1 cellular context compared by ENCODE assay signal in the genomic region with DNA sequence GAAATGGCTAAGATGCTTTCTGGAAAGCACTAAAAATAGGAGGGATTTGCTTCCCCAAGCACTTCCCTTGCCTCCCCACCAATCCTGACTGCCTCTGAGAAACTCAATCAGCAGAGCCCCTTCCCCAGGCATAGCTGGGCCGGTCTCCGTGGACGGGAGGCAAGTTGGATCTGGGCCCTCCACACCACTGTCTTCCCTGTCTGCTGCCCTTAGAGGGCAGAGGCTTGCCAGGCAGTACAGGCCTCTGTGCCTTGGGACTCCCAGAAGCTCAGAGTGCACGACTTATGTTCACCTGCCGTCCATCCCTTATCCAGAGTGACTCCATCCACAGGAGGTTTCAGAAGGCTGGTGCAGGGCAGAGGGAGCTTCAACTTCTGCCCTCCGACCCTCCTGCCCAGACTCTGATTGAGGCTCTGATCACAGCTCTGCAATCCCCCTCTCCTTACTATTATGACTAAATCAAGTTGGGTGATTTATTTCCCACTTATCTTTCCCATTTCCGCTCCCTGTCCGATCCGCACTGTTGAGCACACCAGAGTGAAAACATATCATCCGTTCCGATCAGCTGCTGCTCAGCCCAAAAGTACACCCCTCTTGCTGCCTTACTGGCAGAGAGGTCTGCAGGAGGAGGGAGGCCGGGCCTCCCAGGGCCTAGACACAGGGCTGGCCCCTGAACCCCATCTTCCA.
TF ChIP-seq lines count a peak whose summit lies in the region.

No MANE protein-coding gene starts in this region.

TF ChIP-seq in SK-N-SH treated with all-trans-retinoic acid at 6 μM for 48 hours, 23 proteins besides CTCF, POLR2A, EP300 and RAD21 (continued from another document):
- TF ChIP-seq ZNF565 (CRISPR knock-in tag; conservative IDR thresholded peaks at IDR 0.05; ENCODE audit: low read depth) (no peak), GLIS3 (CRISPR knock-in tag; IDR thresholded peaks at IDR 0.05) (no peak), BACH2 (CRISPR knock-in tag; IDR thresholded peaks at IDR 0.05; ENCODE audit: borderline replicate concordance) (no peak), ZFP3 (CRISPR knock-in tag; IDR thresholded peaks at IDR 0.05) (no peak), ZNF8 (CRISPR knock-in tag; IDR thresholded peaks at IDR 0.05) (no peak), RARB (CRISPR knock-in tag; IDR thresholded peaks at IDR 0.05) (no peak), ISL1 (CRISPR knock-in tag; IDR thresholded peaks at IDR 0.05) (no peak), ZFP30 (CRISPR knock-in tag; IDR thresholded peaks at IDR 0.05) (no peak)
- TF ChIP-seq, protein P1, sequence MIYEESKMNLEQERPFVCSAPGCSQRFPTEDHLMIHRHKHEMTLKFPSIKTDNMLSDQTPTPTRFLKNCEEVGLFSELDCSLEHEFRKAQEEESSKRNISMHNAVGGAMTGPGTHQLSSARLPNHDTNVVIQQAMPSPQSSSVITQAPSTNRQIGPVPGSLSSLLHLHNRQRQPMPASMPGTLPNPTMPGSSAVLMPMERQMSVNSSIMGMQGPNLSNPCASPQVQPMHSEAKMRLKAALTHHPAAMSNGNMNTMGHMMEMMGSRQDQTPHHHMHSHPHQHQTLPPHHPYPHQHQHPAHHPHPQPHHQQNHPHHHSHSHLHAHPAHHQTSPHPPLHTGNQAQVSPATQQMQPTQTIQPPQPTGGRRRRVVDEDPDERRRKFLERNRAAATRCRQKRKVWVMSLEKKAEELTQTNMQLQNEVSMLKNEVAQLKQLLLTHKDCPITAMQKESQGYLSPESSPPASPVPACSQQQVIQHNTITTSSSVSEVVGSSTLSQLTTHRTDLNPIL (CRISPR knock-in tag; IDR thresholded peaks at IDR 0.05; ENCODE audit: low read depth), result no peak
- TF ChIP-seq, protein P2, sequence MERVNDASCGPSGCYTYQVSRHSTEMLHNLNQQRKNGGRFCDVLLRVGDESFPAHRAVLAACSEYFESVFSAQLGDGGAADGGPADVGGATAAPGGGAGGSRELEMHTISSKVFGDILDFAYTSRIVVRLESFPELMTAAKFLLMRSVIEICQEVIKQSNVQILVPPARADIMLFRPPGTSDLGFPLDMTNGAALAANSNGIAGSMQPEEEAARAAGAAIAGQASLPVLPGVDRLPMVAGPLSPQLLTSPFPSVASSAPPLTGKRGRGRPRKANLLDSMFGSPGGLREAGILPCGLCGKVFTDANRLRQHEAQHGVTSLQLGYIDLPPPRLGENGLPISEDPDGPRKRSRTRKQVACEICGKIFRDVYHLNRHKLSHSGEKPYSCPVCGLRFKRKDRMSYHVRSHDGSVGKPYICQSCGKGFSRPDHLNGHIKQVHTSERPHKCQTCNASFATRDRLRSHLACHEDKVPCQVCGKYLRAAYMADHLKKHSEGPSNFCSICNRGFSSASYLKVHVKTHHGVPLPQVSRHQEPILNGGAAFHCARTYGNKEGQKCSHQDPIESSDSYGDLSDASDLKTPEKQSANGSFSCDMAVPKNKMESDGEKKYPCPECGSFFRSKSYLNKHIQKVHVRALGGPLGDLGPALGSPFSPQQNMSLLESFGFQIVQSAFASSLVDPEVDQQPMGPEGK (CRISPR knock-in tag; IDR thresholded peaks at IDR 0.05; ENCODE audit: borderline replicate concordance), result no peak
- TF ChIP-seq, protein P3, sequence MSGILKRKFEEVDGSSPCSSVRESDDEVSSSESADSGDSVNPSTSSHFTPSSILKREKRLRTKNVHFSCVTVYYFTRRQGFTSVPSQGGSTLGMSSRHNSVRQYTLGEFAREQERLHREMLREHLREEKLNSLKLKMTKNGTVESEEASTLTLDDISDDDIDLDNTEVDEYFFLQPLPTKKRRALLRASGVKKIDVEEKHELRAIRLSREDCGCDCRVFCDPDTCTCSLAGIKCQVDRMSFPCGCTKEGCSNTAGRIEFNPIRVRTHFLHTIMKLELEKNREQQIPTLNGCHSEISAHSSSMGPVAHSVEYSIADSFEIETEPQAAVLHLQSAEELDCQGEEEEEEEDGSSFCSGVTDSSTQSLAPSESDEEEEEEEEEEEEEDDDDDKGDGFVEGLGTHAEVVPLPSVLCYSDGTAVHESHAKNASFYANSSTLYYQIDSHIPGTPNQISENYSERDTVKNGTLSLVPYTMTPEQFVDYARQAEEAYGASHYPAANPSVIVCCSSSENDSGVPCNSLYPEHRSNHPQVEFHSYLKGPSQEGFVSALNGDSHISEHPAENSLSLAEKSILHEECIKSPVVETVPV (CRISPR knock-in tag; IDR thresholded peaks at IDR 0.05), result no peak
- TF ChIP-seq, protein P4, sequence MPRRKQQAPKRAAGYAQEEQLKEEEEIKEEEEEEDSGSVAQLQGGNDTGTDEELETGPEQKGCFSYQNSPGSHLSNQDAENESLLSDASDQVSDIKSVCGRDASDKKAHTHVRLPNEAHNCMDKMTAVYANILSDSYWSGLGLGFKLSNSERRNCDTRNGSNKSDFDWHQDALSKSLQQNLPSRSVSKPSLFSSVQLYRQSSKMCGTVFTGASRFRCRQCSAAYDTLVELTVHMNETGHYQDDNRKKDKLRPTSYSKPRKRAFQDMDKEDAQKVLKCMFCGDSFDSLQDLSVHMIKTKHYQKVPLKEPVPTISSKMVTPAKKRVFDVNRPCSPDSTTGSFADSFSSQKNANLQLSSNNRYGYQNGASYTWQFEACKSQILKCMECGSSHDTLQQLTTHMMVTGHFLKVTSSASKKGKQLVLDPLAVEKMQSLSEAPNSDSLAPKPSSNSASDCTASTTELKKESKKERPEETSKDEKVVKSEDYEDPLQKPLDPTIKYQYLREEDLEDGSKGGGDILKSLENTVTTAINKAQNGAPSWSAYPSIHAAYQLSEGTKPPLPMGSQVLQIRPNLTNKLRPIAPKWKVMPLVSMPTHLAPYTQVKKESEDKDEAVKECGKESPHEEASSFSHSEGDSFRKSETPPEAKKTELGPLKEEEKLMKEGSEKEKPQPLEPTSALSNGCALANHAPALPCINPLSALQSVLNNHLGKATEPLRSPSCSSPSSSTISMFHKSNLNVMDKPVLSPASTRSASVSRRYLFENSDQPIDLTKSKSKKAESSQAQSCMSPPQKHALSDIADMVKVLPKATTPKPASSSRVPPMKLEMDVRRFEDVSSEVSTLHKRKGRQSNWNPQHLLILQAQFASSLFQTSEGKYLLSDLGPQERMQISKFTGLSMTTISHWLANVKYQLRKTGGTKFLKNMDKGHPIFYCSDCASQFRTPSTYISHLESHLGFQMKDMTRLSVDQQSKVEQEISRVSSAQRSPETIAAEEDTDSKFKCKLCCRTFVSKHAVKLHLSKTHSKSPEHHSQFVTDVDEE (CRISPR knock-in tag; IDR thresholded peaks at IDR 0.05), result no peak
TF ChIP-seq in SK-N-SH treated with all-trans-retinoic acid at 6 μM for 48 hours: peak in this region for 0.
